In the genomic region with DNA sequence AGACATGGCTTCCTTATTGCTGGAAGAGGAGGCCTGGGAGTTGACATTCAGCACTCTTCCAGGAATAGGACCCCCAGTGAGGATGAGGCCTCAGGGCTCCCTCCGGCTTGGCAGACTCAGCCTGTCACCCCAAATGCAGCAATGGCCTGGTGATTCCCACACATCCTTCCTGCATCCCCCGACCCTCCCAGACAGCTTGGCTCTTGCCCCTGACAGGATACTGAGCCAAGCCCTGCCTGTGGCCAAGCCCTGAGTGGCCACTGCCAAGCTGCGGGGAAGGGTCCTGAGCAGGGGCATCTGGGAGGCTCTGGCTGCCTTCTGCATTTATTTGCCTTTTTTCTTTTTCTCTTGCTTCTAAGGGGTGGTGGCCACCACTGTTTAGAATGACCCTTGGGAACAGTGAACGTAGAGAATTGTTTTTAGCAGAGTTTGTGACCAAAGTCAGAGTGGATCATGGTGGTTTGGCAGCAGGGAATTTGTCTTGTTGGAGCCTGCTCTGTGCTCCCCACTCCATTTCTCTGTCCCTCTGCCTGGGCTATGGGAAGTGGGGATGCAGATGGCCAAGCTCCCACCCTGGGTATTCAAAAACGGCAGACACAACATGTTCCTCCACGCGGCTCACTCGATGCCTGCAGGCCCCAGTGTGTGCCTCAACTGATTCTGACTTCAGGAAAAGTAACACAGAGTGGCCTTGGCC, we compare ENCODE assay signal across 1 cellular context.
TF ChIP-seq lines count a peak whose summit lies in the region.

No MANE protein-coding gene starts in this region.

TF ChIP-seq in HepG2, 621 proteins besides CTCF, POLR2A, EP300 and RAD21:
- TF ChIP-seq, protein P1, sequence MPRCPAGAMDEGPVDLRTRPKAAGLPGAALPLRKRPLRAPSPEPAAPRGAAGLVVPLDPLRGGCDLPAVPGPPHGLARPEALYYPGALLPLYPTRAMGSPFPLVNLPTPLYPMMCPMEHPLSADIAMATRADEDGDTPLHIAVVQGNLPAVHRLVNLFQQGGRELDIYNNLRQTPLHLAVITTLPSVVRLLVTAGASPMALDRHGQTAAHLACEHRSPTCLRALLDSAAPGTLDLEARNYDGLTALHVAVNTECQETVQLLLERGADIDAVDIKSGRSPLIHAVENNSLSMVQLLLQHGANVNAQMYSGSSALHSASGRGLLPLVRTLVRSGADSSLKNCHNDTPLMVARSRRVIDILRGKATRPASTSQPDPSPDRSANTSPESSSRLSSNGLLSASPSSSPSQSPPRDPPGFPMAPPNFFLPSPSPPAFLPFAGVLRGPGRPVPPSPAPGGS (CRISPR knock-in tag; IDR thresholded peaks at IDR 0.05) = no peak
- TF ChIP-seq TBX3 (IDR thresholded peaks at IDR 0.05; ENCODE audit: borderline replicate concordance) = no peak
- no peak for TF ChIP-seq STAG1 (CRISPR knock-in tag; IDR thresholded peaks at IDR 0.05)
- TF ChIP-seq EHMT2 (IDR thresholded peaks at IDR 0.05; ENCODE audit: borderline replicate concordance, low read depth, low read length) = no peak
- no peak for TF ChIP-seq CC2D1A (CRISPR knock-in tag; IDR thresholded peaks at IDR 0.05)
- TF ChIP-seq, protein P2, sequence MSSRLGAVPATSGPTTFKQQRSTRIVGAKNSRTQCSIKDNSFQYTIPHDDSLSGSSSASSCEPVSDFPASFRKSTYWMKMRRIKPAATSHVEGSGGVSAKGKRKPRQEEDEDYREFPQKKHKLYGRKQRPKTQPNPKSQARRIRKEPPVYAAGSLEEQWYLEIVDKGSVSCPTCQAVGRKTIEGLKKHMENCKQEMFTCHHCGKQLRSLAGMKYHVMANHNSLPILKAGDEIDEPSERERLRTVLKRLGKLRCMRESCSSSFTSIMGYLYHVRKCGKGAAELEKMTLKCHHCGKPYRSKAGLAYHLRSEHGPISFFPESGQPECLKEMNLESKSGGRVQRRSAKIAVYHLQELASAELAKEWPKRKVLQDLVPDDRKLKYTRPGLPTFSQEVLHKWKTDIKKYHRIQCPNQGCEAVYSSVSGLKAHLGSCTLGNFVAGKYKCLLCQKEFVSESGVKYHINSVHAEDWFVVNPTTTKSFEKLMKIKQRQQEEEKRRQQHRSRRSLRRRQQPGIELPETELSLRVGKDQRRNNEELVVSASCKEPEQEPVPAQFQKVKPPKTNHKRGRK (CRISPR knock-in tag; IDR thresholded peaks at IDR 0.05) = no peak
- TF ChIP-seq RELA (CRISPR knock-in tag; IDR thresholded peaks at IDR 0.05) = no peak
- TF ChIP-seq HOXA7 (CRISPR knock-in tag; IDR thresholded peaks at IDR 0.05) = no peak
- TF ChIP-seq ZNF709 (CRISPR knock-in tag; IDR thresholded peaks at IDR 0.05) = no peak
- no peak for TF ChIP-seq ZNF160 (CRISPR knock-in tag; IDR thresholded peaks at IDR 0.05)
- TF ChIP-seq, protein P3, sequence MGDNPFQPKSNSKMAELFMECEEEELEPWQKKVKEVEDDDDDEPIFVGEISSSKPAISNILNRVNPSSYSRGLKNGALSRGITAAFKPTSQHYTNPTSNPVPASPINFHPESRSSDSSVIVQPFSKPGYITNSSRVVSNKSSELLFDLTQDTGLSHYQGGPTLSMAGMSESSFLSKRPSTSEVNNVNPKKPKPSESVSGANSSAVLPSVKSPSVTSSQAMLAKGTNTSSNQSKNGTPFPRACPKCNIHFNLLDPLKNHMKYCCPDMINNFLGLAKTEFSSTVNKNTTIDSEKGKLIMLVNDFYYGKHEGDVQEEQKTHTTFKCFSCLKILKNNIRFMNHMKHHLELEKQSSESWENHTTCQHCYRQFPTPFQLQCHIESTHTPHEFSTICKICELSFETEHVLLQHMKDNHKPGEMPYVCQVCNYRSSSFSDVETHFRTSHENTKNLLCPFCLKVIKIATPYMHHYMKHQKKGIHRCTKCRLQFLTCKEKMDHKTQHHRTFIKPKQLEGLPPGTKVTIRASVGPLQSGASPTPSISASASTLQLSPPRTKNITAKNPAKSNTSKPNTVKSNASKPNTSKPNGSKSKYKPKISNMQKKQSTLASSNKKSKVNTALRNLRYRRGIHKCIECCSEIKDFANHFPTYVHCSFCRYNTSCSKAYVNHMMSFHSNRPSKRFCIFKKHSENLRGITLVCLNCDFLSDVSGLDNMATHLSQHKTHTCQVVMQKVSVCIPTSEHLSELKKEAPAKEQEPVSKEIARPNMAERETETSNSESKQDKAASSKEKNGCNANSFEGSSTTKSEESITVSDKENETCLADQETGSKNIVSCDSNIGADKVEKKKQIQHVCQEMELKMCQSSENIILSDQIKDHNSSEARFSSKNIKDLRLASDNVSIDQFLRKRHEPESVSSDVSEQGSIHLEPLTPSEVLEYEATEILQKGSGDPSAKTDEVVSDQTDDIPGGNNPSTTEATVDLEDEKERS (CRISPR knock-in tag; IDR thresholded peaks at IDR 0.05) = no peak
- no peak for TF ChIP-seq PLRG1 (conservative IDR thresholded peaks at IDR 0.05)
- TF ChIP-seq HDAC2 (CRISPR knock-in tag; IDR thresholded peaks at IDR 0.05) = no peak
- no peak for TF ChIP-seq ZNF782 (CRISPR knock-in tag; IDR thresholded peaks at IDR 0.05; ENCODE audit: borderline replicate concordance)
- no peak for TF ChIP-seq THAP11 (CRISPR knock-in tag; IDR thresholded peaks at IDR 0.05)
